16 cellular contexts compared by ENCODE assay signal in the genomic region with DNA sequence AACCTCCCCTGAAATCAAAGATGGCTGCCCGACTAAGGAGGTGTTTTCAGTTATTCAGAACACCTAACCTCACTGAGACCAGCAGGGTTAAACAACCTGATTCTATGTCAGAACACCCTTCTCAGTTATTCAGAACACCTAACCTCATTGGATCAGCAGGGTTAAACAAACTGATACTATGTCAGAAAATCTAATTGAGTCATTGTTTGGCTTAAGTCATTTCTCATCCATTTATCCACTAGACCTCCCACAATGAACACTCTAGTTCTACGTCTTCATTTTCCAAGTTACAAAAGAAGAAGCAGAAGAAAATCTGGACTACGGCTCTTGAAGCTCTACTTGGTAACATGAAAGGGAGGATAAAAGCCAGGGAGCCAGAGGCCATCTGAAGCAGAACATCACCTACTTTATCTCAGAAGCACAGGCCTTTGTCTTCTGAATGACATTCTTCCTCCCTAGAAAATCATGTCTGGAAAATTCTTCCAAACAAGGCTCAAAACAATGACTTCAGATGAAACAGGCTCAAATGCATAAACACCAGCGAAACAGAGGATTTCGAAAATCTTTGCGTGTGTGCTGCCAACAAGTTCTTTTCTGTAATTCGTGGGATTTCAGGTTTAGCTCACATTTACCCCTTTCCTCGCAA. TPM values are rescaled to one million over a fixed set of nuclear protein-coding genes. Genes with fewer than 3 reads are reported as not detected.
DNase-seq lines count a peak whose midpoint lies in the region; ATAC-seq and TF ChIP-seq lines count a peak whose summit lies in the region.
"Had no signal": no experiment of that assay in that cellular context is flagged by ENCODE, and none has a peak within 500 bp of the region (broad histone marks: within the 10 kb centered on the region; RNA-seq: fewer than 3 reads in every experiment).

No MANE protein-coding gene starts in this region.

- H3F3A ChIP-seq in GM23338 (replicated peaks; ENCODE audit: low read depth) (no peaks in the 10 kb centered on the region), smooth muscle cell (ENCODE audit: low read depth) (peaks cover 26% of the 10 kb centered on the region)

- no peak overlapping the region for H2BK120ac ChIP-seq in mesendoderm (ENCODE audit: low read depth, low read length)

- H3K9me3 Mint-ChIP-seq in GM23338, result no peaks in the 10 kb centered on the region; the same call in 2 of the 3 replicates
- H3K9me3 Mint-ChIP-seq: activated CD4-positive, alpha-beta T cell treated with anti-CD3 and anti-CD28 coated beads, Interleukin-2, amount 10 ng/mL, durations not matched to agents 24 days and 14 days had no signal

- H2AFZ ChIP-seq in GM23338 (peak overlapping the region; percentile 52; the same call in 1 of the 2 replicates), smooth muscle cell (ENCODE audit: low read depth) (peak overlapping the region; percentile 1)

- H2AK5ac ChIP-seq in mesendoderm (ENCODE audit: low read length), result no peak overlapping the region

- no peaks in the 10 kb centered on the region for H3K4me1 ChIP-seq in GM23338 (ENCODE audit: insufficient read depth)
- H3K4me1 ChIP-seq in gastroesophageal sphincter, result peaks cover 4 to 25% (median 8%) of the 10 kb centered on the region in 3 donors
- H3K4me1 ChIP-seq in smooth muscle cell (ENCODE audit: low read depth), result peaks cover 17% of the 10 kb centered on the region
- no peaks in the 10 kb centered on the region for H3K4me1 ChIP-seq in body of pancreas
- H3K4me1 ChIP-seq in mesendoderm (ENCODE audit: control insufficient read depth, low read depth, low read length), result no peaks in the 10 kb centered on the region
- H3K4me1 ChIP-seq: Caco-2 had no signal

- ATAC-seq in GM23338 (no peak), gastroesophageal sphincter (peak; percentile 54), body of pancreas (no peak), HG03045 (IDR thresholded peaks at IDR 0.05; ENCODE audit: unreplicated experiment) (no peak)
- ATAC-seq: stimulated activated naive B cell treated with anti-CD40 and anti-IgM and Interleukin-4, amounts not matched to agents 10 μg/mL and 1 μg/mL and 100 μg/mL, for 72 hours had no signal

- no peak overlapping the region for H3K4me3 Mint-ChIP-seq in GM23338
- H3K4me3 Mint-ChIP-seq: activated CD4-positive, alpha-beta T cell treated with anti-CD3 and anti-CD28 coated beads, Interleukin-2, amount 10 ng/mL, durations not matched to agents 24 days and 14 days; stimulated activated naive B cell treated with anti-CD40 and anti-IgM and Interleukin-4, amounts not matched to agents 10 μg/mL and 1 μg/mL and 100 μg/mL, for 72 hours had no signal

- H3K79me2 ChIP-seq in GM23338 (replicated peaks; ENCODE audit: insufficient read depth), result no peaks in the 10 kb centered on the region
- no peaks in the 10 kb centered on the region for H3K79me2 ChIP-seq in smooth muscle cell (ENCODE audit: low read depth)
- no peaks in the 10 kb centered on the region for H3K79me2 ChIP-seq in mesendoderm (ENCODE audit: control insufficient read depth, insufficient read depth, low read length)

- no peak overlapping the region for H3K4me2 ChIP-seq in GM23338
- H3K4me2 ChIP-seq in smooth muscle cell, result peak overlapping the region; percentile 41
- H3K4me2 ChIP-seq in mesendoderm (ENCODE audit: low read length), result no peak overlapping the region

- H3K9me2 ChIP-seq in GM23338 (ENCODE audit: insufficient read depth), result no peaks in the 10 kb centered on the region

- no peak overlapping the region for H4K8ac ChIP-seq in mesendoderm (ENCODE audit: low read depth, low read length)

- H2BK15ac ChIP-seq in mesendoderm (replicated peaks; ENCODE audit: low read depth), result no peak overlapping the region

- no peak overlapping the region for H3K4ac ChIP-seq in mesendoderm (ENCODE audit: low read depth, low read length)

- no peaks in the 10 kb centered on the region for H3K36me3 Mint-ChIP-seq in GM23338 (ENCODE audit: low read depth)
- H3K36me3 Mint-ChIP-seq: stimulated activated naive B cell treated with anti-CD40 and anti-IgM and Interleukin-4, amounts not matched to agents 10 μg/mL and 1 μg/mL and 100 μg/mL, for 72 hours had no signal

- H3K36me3 ChIP-seq in GM23338 (ENCODE audit: insufficient read depth) (no peaks in the 10 kb centered on the region), gastroesophageal sphincter (no peaks in the 10 kb centered on the region), smooth muscle cell (ENCODE audit: low read depth) (no peaks in the 10 kb centered on the region), body of pancreas (replicated peaks in 1 of 2; ENCODE audit: insufficient read depth in 1 of 2, low read depth in 2 of 2) (no peaks in the 10 kb centered on the region), mesendoderm (ENCODE audit: control insufficient read depth, insufficient read depth, low read length) (no peaks in the 10 kb centered on the region)

- H3K18ac ChIP-seq in mesendoderm (ENCODE audit: low read length), result no peak overlapping the region

- no peak overlapping the region for H3K23ac ChIP-seq in mesendoderm (ENCODE audit: low read length)

- TF ChIP-seq CTCF in GM23338 (conservative IDR thresholded peaks at IDR 0.05; ENCODE audit: low read depth in 2 of 2) (no peak), WI38 (IDR thresholded peaks at IDR 0.05; ENCODE audit: low read depth, low read length) (no peak), gastroesophageal sphincter (IDR thresholded peaks at IDR 0.05) (no peak), smooth muscle cell (IDR thresholded peaks at IDR 0.05; ENCODE audit: borderline replicate concordance, insufficient read depth, poor library complexity, severe bottlenecking) (no peak), body of pancreas (IDR thresholded peaks at IDR 0.05) (no peak)

- no peak overlapping the region for H3K56ac ChIP-seq in mesendoderm (ENCODE audit: low read length)

- peaks cover 1% of the 10 kb centered on the region for H3K27me3 Mint-ChIP-seq in GM23338 (ENCODE audit: insufficient read depth, low read depth, poor library complexity)

- no peak overlapping the region for H4K5ac ChIP-seq in mesendoderm (ENCODE audit: low read length)

- H3K27ac Mint-ChIP-seq in GM23338, result no peak overlapping the region
- H3K27ac Mint-ChIP-seq: activated CD4-positive, alpha-beta T cell treated with anti-CD3 and anti-CD28 coated beads, Interleukin-2, amount 10 ng/mL, durations not matched to agents 24 days and 14 days; stimulated activated naive B cell treated with anti-CD40 and anti-IgM and Interleukin-4, amounts not matched to agents 10 μg/mL and 1 μg/mL and 100 μg/mL, for 72 hours had no signal

- 54 to 61% methylated on average over 4 to 6 of the region's 8 CpGs for WGBS in gastroesophageal sphincter (ENCODE audit: low coverage in 1 of 2), 2 donors
- 29% methylated on average over 8 of the region's 8 CpGs for whole genome bisulfite sequencing in smooth muscle cell (ENCODE audit: low lambda C conversion rate)
- 70 to 72% methylated on average over 8 of the region's 8 CpGs for WGBS in body of pancreas, 2 donors
- WGBS in mesendoderm (ENCODE audit: extremely low coverage, insufficient coverage, low lambda C conversion rate), result no CpG with 5 or more reads among the region's 8 CpGs

- H3K27me3 ChIP-seq in GM23338 (ENCODE audit: insufficient read depth) (no peaks in the 10 kb centered on the region), gastroesophageal sphincter (no peaks in the 10 kb centered on the region), smooth muscle cell (ENCODE audit: low read depth) (no peaks in the 10 kb centered on the region), body of pancreas (no peaks in the 10 kb centered on the region), mesendoderm (ENCODE audit: insufficient read depth, low read length, poor library complexity) (no peaks in the 10 kb centered on the region)

- no peak for TF ChIP-seq EP300 in gastroesophageal sphincter (IDR thresholded peaks at IDR 0.05)

- H4K20me1 ChIP-seq in GM23338 (replicated peaks; ENCODE audit: insufficient read depth) (0 out of 2 replicates have a peak, but pooled peaks cover 3% of the 10 kb centered on the region), smooth muscle cell (ENCODE audit: low read depth) (no peaks in the 10 kb centered on the region)

- TF ChIP-seq POLR2A in gastroesophageal sphincter (IDR thresholded peaks at IDR 0.05) (no peak), body of pancreas (IDR thresholded peaks at IDR 0.05) (no peak)

- H3K4me3 ChIP-seq in GM23338 (no peak overlapping the region), WI38 (ENCODE audit: low read depth, low read length) (peak overlapping the region; percentile 25), gastroesophageal sphincter (no peak overlapping the region), smooth muscle cell (no peak overlapping the region), body of pancreas (no peak overlapping the region), mesendoderm (ENCODE audit: low read length) (no peak overlapping the region)

- no peak for DNase-seq in GM23338 (ENCODE audit: low spot score)
- no peak for DNase-seq in smooth muscle cell (lab: John Stamatoyannopoulos, UW; ENCODE audit: unreplicated experiment)
- DNase-seq in body of pancreas, result no peak
- DNase-seq in T-helper 2 cell, result no peak
- DNase-seq in mesendoderm, result no peak
- DNase-seq: activated CD4-positive, alpha-beta T cell treated with anti-CD3 and anti-CD28 coated beads, Interleukin-2, amount 10 ng/mL, durations not matched to agents 24 days and 14 days; Caco-2; Karpas-422; kidney; NCI-H2029; stimulated activated CD4-positive, alpha-beta T cell treated with anti-CD3 and anti-CD28 coated beads, Interleukin-2, amount 100 ng/mL, for 48 hours; stimulated activated naive B cell treated with anti-CD40 and anti-IgM and Interleukin-4, amounts not matched to agents 10 μg/mL and 1 μg/mL and 100 μg/mL, for 72 hours; SW 1271 had no signal

- no peak overlapping the region for H2BK5ac ChIP-seq in mesendoderm (ENCODE audit: low read length)

- peaks cover 2% of the 10 kb centered on the region; the same call in 1 of the 3 replicates for H3K4me1 Mint-ChIP-seq in GM23338
- H3K4me1 Mint-ChIP-seq: activated CD4-positive, alpha-beta T cell treated with anti-CD3 and anti-CD28 coated beads, Interleukin-2, amount 10 ng/mL, durations not matched to agents 24 days and 14 days; stimulated activated naive B cell treated with anti-CD40 and anti-IgM and Interleukin-4, amounts not matched to agents 10 μg/mL and 1 μg/mL and 100 μg/mL, for 72 hours had no signal

- no peaks in the 10 kb centered on the region for H3K79me1 ChIP-seq in mesendoderm (ENCODE audit: low read length)

- no peaks in the 10 kb centered on the region for H3K9me3 ChIP-seq in gastroesophageal sphincter
- H3K9me3 ChIP-seq in smooth muscle cell (replicated peaks; ENCODE audit: low read depth), result no peaks in the 10 kb centered on the region
- no peaks in the 10 kb centered on the region for H3K9me3 ChIP-seq in body of pancreas
- H3K9me3 ChIP-seq: Caco-2 had no signal

- H3K27ac ChIP-seq in GM23338 (ENCODE audit: low read depth) (no peak overlapping the region), gastroesophageal sphincter (peak overlapping the region in 3 of 4 donors; percentile 48 to 78 (median 65)), smooth muscle cell (ENCODE audit: low read depth) (peak overlapping the region; percentile 97), body of pancreas (no peak overlapping the region), mesendoderm (ENCODE audit: low read depth, low read length) (no peak overlapping the region)

- intact Hi-C loops in body of pancreas (cut with DNase I), result no loop called here

- H3K9ac ChIP-seq in smooth muscle cell (ENCODE audit: low read depth), result peak overlapping the region; percentile 82
- no peak overlapping the region for H3K9ac ChIP-seq in mesendoderm (ENCODE audit: low read length)

RNA-seq across cellular contexts. Expression of gene TGFBI, which starts 35.4 kb away (rescaled TPM):
- 8.2 and 8.9 TPM in 2 replicates for total RNA-seq in GM23338 (2014; rRNA removed; shearing (Covaris generic))
- polyA plus RNA-seq in GM23338 (2016; fragmentation: Nextera tagmentation; extraction: Ambion mirVana) (8.0 and 9.4 TPM in 2 replicates), smooth muscle cell (2,505 and 2,991 TPM in 2 replicates)
- total RNA-seq in gastroesophageal sphincter (100 to 1,000 TPM in 3 of 4 donors, 10 to 100 TPM in 1; 29.0 to 159 (median 112) TPM), smooth muscle cell (2,635 and 2,673 TPM in 2 replicates), body of pancreas (10 to 100 TPM in 1 of 2 donors, 1 to 10 TPM in 1; 7.6 to 23.9 TPM)
- 3.8 TPM for polyA plus RNA-seq in mesendoderm (2013, experiment 1 of 2)
- polyA plus RNA-seq in mesendoderm (2013, experiment 2 of 2), result 4.0 TPM
- total RNA-seq: activated CD4-positive, alpha-beta T cell treated with anti-CD3 and anti-CD28 coated beads, Interleukin-2, amount 10 ng/mL, durations not matched to agents 24 days and 14 days had no signal

RNA-seq across cellular contexts. Expression of gene LECT2, which starts 38.6 kb away (rescaled TPM):
- total RNA-seq in GM23338 (2014; rRNA removed; shearing (Covaris generic)), result not detected in 2 replicates
- polyA plus RNA-seq in GM23338 (2016; fragmentation: Nextera tagmentation; extraction: Ambion mirVana) (0.43 and 0.45 TPM in 2 replicates), smooth muscle cell (not detected in 2 replicates)
- total RNA-seq in gastroesophageal sphincter (not detected), smooth muscle cell (not detected in 2 replicates), body of pancreas (not detected)
- polyA plus RNA-seq in mesendoderm (2013, experiment 1 of 2), result not detected
- polyA plus RNA-seq in mesendoderm (2013, experiment 2 of 2), result not detected
- total RNA-seq: activated CD4-positive, alpha-beta T cell treated with anti-CD3 and anti-CD28 coated beads, Interleukin-2, amount 10 ng/mL, durations not matched to agents 24 days and 14 days; kidney had no signal

Comparison
In these comparisons a context has a peak if more than half of its experiments do, and no peak if none do; other contexts are left out.
1. H3K27ac ChIP-seq: peak in gastroesophageal sphincter (3 of 4) and smooth muscle cell (single experiment); none in GM23338 (single experiment), body of pancreas (0 of 4) and mesendoderm (single experiment).
2. RNA of gene TGFBI, which starts 35.4 kb away (total RNA-seq): 2,635 to 2,673 TPM in smooth muscle cell; 29.0 to 159 TPM in gastroesophageal sphincter, 7.6 to 23.9 TPM in body of pancreas and 8.2 to 8.9 TPM in GM23338; every median in the first group is over 10 times any median in the second.